ENCODE assay signal across 11 cellular contexts in genomic region chr9:99889120-99889519, GRCh38.
"Had no signal": no experiment of that assay in that cellular context is flagged by ENCODE, and none has a peak within 500 bp of the region (broad histone marks: within the 10 kb centered on the region; RNA-seq: fewer than 3 reads in every experiment).

No MANE protein-coding gene starts in this region.

- H3K4me3 ChIP-seq: cardiac muscle cell, coronary artery, suprapubic skin had no signal

- H3K36me3 ChIP-seq: cardiac muscle cell, suprapubic skin had no signal

- H3K27me3 ChIP-seq: cardiac muscle cell, suprapubic skin had no signal

- H3K4me1 ChIP-seq: suprapubic skin had no signal

- H3K27ac ChIP-seq: cardiac muscle cell, coronary artery, suprapubic skin had no signal

- H3K9me3 ChIP-seq: suprapubic skin had no signal

- DNase-seq: activated CD4-positive, alpha-beta memory T cell treated with anti-CD3 and anti-CD28 coated beads, Interleukin-2, amount 10 ng/mL, durations not matched to agents 7 days and 5 days; activated CD4-positive, CD25-positive, alpha-beta regulatory T cell treated with anti-CD3 and anti-CD28 coated beads, Interleukin-2, amount 50 U/mL, for 72 hours; activated naive CD4-positive, alpha-beta T cell treated with anti-CD3 and anti-CD28 coated beads, Interleukin-2, amount 10 ng/mL, durations not matched to agents 7 days and 5 days; effector CD4-positive, alpha-beta T cell; kidney glomerular epithelial cell; stimulated activated CD4-positive, alpha-beta T cell treated with anti-CD3 and anti-CD28 coated beads, Interleukin-4, amount 100 ng/mL, for 1 hour; stimulated activated CD8-positive, alpha-beta memory T cell treated with anti-CD3 and anti-CD28 coated beads, Interleukin-4, amount 100 ng/mL, for 48 hours; stimulated activated naive CD8-positive, alpha-beta T cell treated with anti-CD3 and anti-CD28 coated beads, Interleukin-15, Interleukin-2, amounts not matched to agents 100 U/mL and 50 U/mL, for 24 hours had no signal
